8 cellular contexts compared by ENCODE assay signal in the genomic region with DNA sequence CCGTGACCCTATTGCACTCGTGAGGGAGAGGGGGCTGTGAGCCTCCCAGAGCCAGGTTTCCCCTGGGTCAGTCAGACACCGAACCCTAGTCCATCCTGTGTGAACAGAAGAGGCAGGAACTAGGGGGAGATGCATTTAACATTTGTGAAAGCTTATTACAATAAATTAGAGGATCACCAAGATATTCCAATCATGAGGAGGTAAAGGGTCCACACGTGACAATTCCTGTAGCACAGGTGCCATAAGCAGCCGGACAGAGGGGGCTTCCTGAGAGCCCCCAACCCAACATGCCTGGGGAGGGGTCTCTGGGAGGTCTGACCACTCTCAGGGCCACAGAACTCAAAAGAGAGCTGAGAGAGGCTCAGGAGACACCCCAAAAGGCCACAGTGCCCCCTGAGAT.
"Had no signal": no experiment of that assay in that cellular context is flagged by ENCODE, and none has a peak within 500 bp of the region (broad histone marks: within the 10 kb centered on the region; RNA-seq: fewer than 3 reads in every experiment).

No MANE protein-coding gene starts in this region.

- H3K9ac ChIP-seq: GM23248 had no signal

- H3K36me3 Mint-ChIP-seq: IgD-negative memory B cell had no signal

- H3K4me3 ChIP-seq: GM23248 had no signal

- H3K4me1 Mint-ChIP-seq: IgD-negative memory B cell had no signal

- H3K4me3 Mint-ChIP-seq: H9, IgD-negative memory B cell had no signal

- H3K27ac Mint-ChIP-seq: H9, IgD-negative memory B cell had no signal

- H3K27ac ChIP-seq: GM23248 had no signal

- DNase-seq: GM23248, GOT3, H9, HCEC 1CT, KBM-7 had no signal

- FAIRE-seq: H54, HTR-8/SVneo had no signal

- H2AFZ ChIP-seq: GM23248 had no signal
